In the genomic region with DNA sequence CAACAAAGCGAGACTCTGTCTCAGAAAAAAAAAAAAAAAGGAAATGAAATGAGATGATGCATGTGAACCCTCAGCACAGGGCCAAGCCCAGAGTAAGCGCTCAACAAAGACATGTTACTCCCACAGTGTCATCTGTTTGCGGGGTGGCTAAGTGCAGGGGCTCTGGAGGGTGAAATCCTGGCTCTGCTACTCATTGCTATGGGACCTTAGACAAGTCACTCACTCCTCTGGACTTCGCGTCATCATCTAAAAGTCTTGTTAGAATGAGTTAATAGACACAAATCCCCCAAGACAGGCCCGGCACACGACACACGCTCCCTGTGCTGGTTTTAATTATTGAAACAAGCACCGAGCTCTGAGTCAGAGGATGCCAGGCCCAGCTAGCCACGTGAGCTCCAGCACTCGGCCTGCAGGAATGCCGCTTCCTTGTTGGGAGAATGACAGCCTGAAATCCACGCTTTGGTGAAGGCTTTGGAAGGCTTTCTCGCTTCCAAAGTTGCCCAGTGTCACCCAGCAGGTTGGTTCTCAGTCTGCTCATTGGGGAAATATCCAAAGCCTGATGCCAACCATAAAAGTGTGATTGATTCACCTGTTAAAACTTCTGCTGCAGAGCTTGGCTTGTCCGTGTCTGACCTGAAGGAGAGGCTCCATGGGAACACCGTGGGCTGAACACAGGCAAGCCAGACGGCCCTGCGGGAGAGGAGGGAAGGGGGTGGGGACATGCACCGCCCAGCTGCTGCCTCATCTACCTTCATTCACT, we compare ENCODE assay signal across 1 cellular context.
TF ChIP-seq lines count a peak whose summit lies in the region.

No MANE protein-coding gene starts in this region.

TF ChIP-seq in IMR-90, 13 proteins besides CTCF, POLR2A, EP300 and RAD21 (continued from another document):
- TF ChIP-seq USF2 (IDR thresholded peaks at IDR 0.05; ENCODE audit: low read depth, low read length), result peak; percentile 73
